Comparison of ENCODE assay signal across 14 cellular contexts in the genomic region with DNA sequence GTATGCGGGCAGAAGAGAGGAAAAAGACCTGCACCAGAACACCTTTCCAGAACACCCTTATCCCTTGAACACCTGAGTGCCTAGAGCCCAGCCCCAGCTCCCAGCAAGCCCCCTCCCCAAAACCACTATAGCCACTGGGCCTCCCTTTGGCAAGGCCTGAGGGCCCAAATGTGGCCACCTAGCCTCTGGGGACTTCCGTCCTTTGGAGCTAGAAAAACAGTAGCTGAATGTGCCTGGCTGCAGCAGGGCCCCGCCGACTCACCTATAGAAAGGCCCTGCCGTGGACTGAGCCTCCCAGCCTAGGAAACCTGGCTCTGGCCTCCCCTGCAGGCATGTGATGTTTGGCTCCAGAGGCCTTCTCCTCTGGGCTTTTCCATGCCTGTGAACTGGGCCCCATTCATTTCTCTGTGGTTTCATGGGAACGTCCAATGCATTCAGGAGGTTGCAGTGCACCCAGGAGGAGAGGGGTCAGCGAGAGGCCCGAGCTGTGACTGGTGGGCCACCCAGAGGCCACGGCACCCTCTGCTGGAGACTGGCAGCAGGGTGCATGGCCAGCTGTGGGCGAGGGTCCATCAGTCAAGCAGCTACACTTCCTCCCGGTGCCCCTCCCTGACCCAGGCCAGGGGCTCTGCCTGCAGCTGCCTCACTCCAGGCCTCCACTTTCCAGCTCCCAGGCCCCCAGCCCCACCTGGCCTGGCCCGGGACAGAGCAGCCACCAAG. TPM values are rescaled to one million over a fixed set of nuclear protein-coding genes. Genes with fewer than 3 reads are reported as not detected.
A peak's percentile ranks its signal among the peaks of the same experiment; 100 is the strongest.
DNase-seq lines count a peak whose midpoint lies in the region; ATAC-seq and TF ChIP-seq lines count a peak whose summit lies in the region.
"Not testable (repeated sequence)": the region's sequence is repeated elsewhere in the genome, so short reads cannot be mapped to it uniquely, and the experiment has no call there.
"Had no signal": no experiment of that assay in that cellular context is flagged by ENCODE, and none has a peak within 500 bp of the region (broad histone marks: within the 10 kb centered on the region; RNA-seq: fewer than 3 reads in every experiment).

No MANE protein-coding gene starts in this region.

- H3K4ac ChIP-seq in neuronal stem cell (ENCODE audit: low read length) = not testable (repeated sequence)

- peak overlapping the region; percentile 45 for H2AFZ ChIP-seq in neuronal stem cell (ENCODE audit: low read length)

- H3K9me3 Mint-ChIP-seq in CD8-positive, alpha-beta memory T cell; activated CD8-positive, alpha-beta T cell treated with anti-CD3 and anti-CD28 coated beads for 36 hours; activated naive CD8-positive, alpha-beta T cell treated with anti-CD3 and anti-CD28 coated beads, Interleukin-2, amount 10 ng/mL, durations not matched to agents 7 days and 5 days: not testable (repeated sequence)

- POLR2A ChIA-PET in CD8-positive, alpha-beta memory T cell (lab: Charles Lee); activated CD8-positive, alpha-beta T cell treated with anti-CD3 and anti-CD28 coated beads for 36 hours (lab: Charles Lee); activated naive CD8-positive, alpha-beta T cell treated with anti-CD3 and anti-CD28 coated beads, Interleukin-2, amount 10 ng/mL, durations not matched to agents 7 days and 5 days (lab: Charles Lee): not testable (repeated sequence)

- peak overlapping the region; percentile 63 for H2AK5ac ChIP-seq in neuronal stem cell (ENCODE audit: low read depth, low read length)

- H3K18ac ChIP-seq in neuronal stem cell (ENCODE audit: low read length) = peak overlapping the region; percentile 17

- H3K27ac Mint-ChIP-seq in CD8-positive, alpha-beta memory T cell = peak overlapping the region in 5 of 8 donors; percentile 75 to 94 (median 87)
- peak overlapping the region; percentile 69 for H3K27ac Mint-ChIP-seq in activated CD8-positive, alpha-beta T cell treated with anti-CD3 and anti-CD28 coated beads for 36 hours
- H3K27ac Mint-ChIP-seq in activated naive CD8-positive, alpha-beta T cell treated with anti-CD3 and anti-CD28 coated beads, Interleukin-2, amount 10 ng/mL, durations not matched to agents 7 days and 5 days = peak overlapping the region; percentile 98

- not testable (repeated sequence) for TF ChIP-seq CTCF in RWPE2 (IDR thresholded peaks at IDR 0.05; ENCODE audit: poor library complexity, severe bottlenecking); activated CD8-positive, alpha-beta T cell treated with anti-CD3 and anti-CD28 coated beads for 36 hours (IDR thresholded peaks at IDR 0.05); thoracic aorta (IDR thresholded peaks at IDR 0.05)

- not testable (repeated sequence) for H3K23ac ChIP-seq in neuronal stem cell (ENCODE audit: low read depth, low read length, poor library complexity)

- H3K27me3 Mint-ChIP-seq in CD8-positive, alpha-beta memory T cell; activated CD8-positive, alpha-beta T cell treated with anti-CD3 and anti-CD28 coated beads for 36 hours; activated naive CD8-positive, alpha-beta T cell treated with anti-CD3 and anti-CD28 coated beads, Interleukin-2, amount 10 ng/mL, durations not matched to agents 7 days and 5 days: not testable (repeated sequence)

- H3K4me3 Mint-ChIP-seq in CD8-positive, alpha-beta memory T cell = peak overlapping the region in 6 of 7 donors; percentile 83 to 92 (median 86)
- peak overlapping the region; percentile 65 for H3K4me3 Mint-ChIP-seq in activated CD8-positive, alpha-beta T cell treated with anti-CD3 and anti-CD28 coated beads for 36 hours
- peak overlapping the region; percentile 88 for H3K4me3 Mint-ChIP-seq in activated naive CD8-positive, alpha-beta T cell treated with anti-CD3 and anti-CD28 coated beads, Interleukin-2, amount 10 ng/mL, durations not matched to agents 7 days and 5 days

- H3K36me3 Mint-ChIP-seq in CD8-positive, alpha-beta memory T cell; activated CD8-positive, alpha-beta T cell treated with anti-CD3 and anti-CD28 coated beads for 36 hours (ENCODE audit: low read depth); activated naive CD8-positive, alpha-beta T cell treated with anti-CD3 and anti-CD28 coated beads, Interleukin-2, amount 10 ng/mL, durations not matched to agents 7 days and 5 days: not testable (repeated sequence)

- peaks cover 9 to 23% (median 11%) of the 10 kb centered on the region in 3 donors for H3K4me1 Mint-ChIP-seq in CD8-positive, alpha-beta memory T cell
- peaks cover 24% of the 10 kb centered on the region for H3K4me1 Mint-ChIP-seq in activated CD8-positive, alpha-beta T cell treated with anti-CD3 and anti-CD28 coated beads for 36 hours (ENCODE audit: low read depth)
- H3K4me1 Mint-ChIP-seq in activated naive CD8-positive, alpha-beta T cell treated with anti-CD3 and anti-CD28 coated beads, Interleukin-2, amount 10 ng/mL, durations not matched to agents 7 days and 5 days = peaks cover 19% of the 10 kb centered on the region

- H3K27me3 ChIP-seq in CD8-positive, alpha-beta memory T cell (ENCODE audit: insufficient read depth, low read length, poor library complexity, severe bottlenecking); RWPE2 (ENCODE audit: insufficient read depth, poor library complexity, severe bottlenecking); neuronal stem cell (ENCODE audit: control insufficient read depth in 3 of 3, insufficient read depth in 3 of 3, low read depth in 1 of 3, low read length in 3 of 3); thoracic aorta (replicated peaks; ENCODE audit: insufficient read depth): not testable (repeated sequence)

- H2BK15ac ChIP-seq in neuronal stem cell (ENCODE audit: low read length) = not testable (repeated sequence)

- not testable (repeated sequence) for H2BK12ac ChIP-seq in neuronal stem cell (ENCODE audit: low read length)

- H3K4me1 ChIP-seq in CD8-positive, alpha-beta memory T cell (ENCODE audit: insufficient read depth, low read length) = peaks cover 16% of the 10 kb centered on the region
- H3K4me1 ChIP-seq in RWPE2 (ENCODE audit: insufficient read depth, poor library complexity, severe bottlenecking); neuronal stem cell (ENCODE audit: control insufficient read depth in 2 of 2, insufficient read depth in 1 of 2, low read depth in 1 of 2, low read length in 2 of 2); thoracic aorta (ENCODE audit: control insufficient read depth in 1 of 2, low read depth in 2 of 2): not testable (repeated sequence)

- peak overlapping the region; percentile 82 for H3K14ac ChIP-seq in neuronal stem cell (ENCODE audit: low read length)

- ATAC-seq in HG02981 (IDR thresholded peaks at IDR 0.05; ENCODE audit: unreplicated experiment) = peak; percentile 16
- not testable (repeated sequence) for ATAC-seq in RWPE2 (ENCODE audit: low read depth); activated CD8-positive, alpha-beta T cell treated with anti-CD3 and anti-CD28 coated beads for 36 hours; activated naive CD8-positive, alpha-beta T cell treated with anti-CD3 and anti-CD28 coated beads, Interleukin-2, amount 10 ng/mL, durations not matched to agents 7 days and 5 days (ENCODE audit: low read depth); left lobe of liver; thoracic aorta (ENCODE audit: insufficient number of reproducible peaks, low FRiP score, low read depth)

- peak overlapping the region; percentile 75 for H2BK5ac ChIP-seq in neuronal stem cell (ENCODE audit: low read length)

- H2BK120ac ChIP-seq in neuronal stem cell (ENCODE audit: low read depth, low read length) = not testable (repeated sequence)

- H3K4me3 ChIP-seq in CD8-positive, alpha-beta memory T cell (ENCODE audit: low read length) = peak overlapping the region; percentile 59
- H3K4me3 ChIP-seq in RWPE2 (ENCODE audit: severe bottlenecking); neuronal stem cell (ENCODE audit: low read length in 2 of 2): not testable (repeated sequence)
- peak overlapping the region; percentile 54 for H3K4me3 ChIP-seq in thoracic aorta

- not testable (repeated sequence) for H3K79me1 ChIP-seq in neuronal stem cell (ENCODE audit: low read depth, low read length)

- peak in 1 of 5 donors; percentile 22 for DNase-seq in CD8-positive, alpha-beta memory T cell
- DNase-seq in RWPE2 (ENCODE audit: low spot score) (peak; percentile 34), left lobe of liver (ENCODE audit: low spot score) (peak; percentile 37)
- not testable (repeated sequence) for DNase-seq in activated CD8-positive, alpha-beta T cell treated with anti-CD3 and anti-CD28 coated beads for 36 hours; activated naive CD8-positive, alpha-beta T cell treated with anti-CD3 and anti-CD28 coated beads, Interleukin-2, amount 10 ng/mL, durations not matched to agents 7 days and 5 days; neuronal stem cell (ENCODE audit: low spot score); thoracic aorta (ENCODE audit: low spot score)

- not testable (repeated sequence) for H3K36me3 ChIP-seq in CD8-positive, alpha-beta memory T cell (ENCODE audit: insufficient read depth, low read length); RWPE2 (ENCODE audit: low read depth); neuronal stem cell (replicated peaks in 1 of 2; ENCODE audit: control insufficient read depth in 2 of 2, insufficient read depth in 2 of 2, low read length in 2 of 2); thoracic aorta

- CTCF ChIA-PET in CD8-positive, alpha-beta memory T cell (lab: Charles Lee) = not testable (repeated sequence)
- CTCF ChIA-PET in activated CD8-positive, alpha-beta T cell treated with anti-CD3 and anti-CD28 coated beads for 36 hours (lab: Charles Lee) = interaction anchor here (1.9 kb wide), 1 partner anchor 9 kb away, joined by 6 read pairs; no protein-coding TSS in a partner anchor

- H3K4me2 ChIP-seq in neuronal stem cell (ENCODE audit: insufficient read depth, low read length, poor library complexity, severe bottlenecking) = not testable (repeated sequence)

- not testable (repeated sequence) for H3K9ac ChIP-seq in neuronal stem cell (ENCODE audit: low read depth, low read length, poor library complexity)

- H4K8ac ChIP-seq in neuronal stem cell (ENCODE audit: low read depth, low read length) = not testable (repeated sequence)

- no CpG with 5 or more reads among the region's 12 CpGs for WGBS in neuronal stem cell (ENCODE audit: extremely low coverage in 2 of 2, insufficient read length in 2 of 2, insufficient replicate concordance in 1 of 2), 2 donors

- intact Hi-C loops in activated CD8-positive, alpha-beta T cell treated with anti-CD3 and anti-CD28 coated beads for 36 hours (cut with micrococcal nuclease) = not testable (repeated sequence)

- not testable (repeated sequence) for H3K9me3 ChIP-seq in CD8-positive, alpha-beta memory T cell (ENCODE audit: low read length); RWPE2 (ENCODE audit: severe bottlenecking); neuronal stem cell (replicated peaks in 1 of 2; ENCODE audit: control insufficient read depth in 2 of 2, insufficient read depth in 1 of 2, low read depth in 1 of 2, low read length in 2 of 2); thoracic aorta

- H3K27ac ChIP-seq in CD8-positive, alpha-beta memory T cell (ENCODE audit: low read depth, low read length); RWPE2 (ENCODE audit: poor library complexity, severe bottlenecking); neuronal stem cell (replicated peaks; ENCODE audit: low read length); thoracic aorta: not testable (repeated sequence)

- H4K91ac ChIP-seq in neuronal stem cell (ENCODE audit: low read depth, low read length, poor library complexity) = not testable (repeated sequence)

RNA-seq across cellular contexts. Expression of a gene that starts 15.3 kb away (rescaled TPM):
- not detected for total RNA-seq in CD8-positive, alpha-beta memory T cell
- not detected for polyA plus RNA-seq in CD8-positive, alpha-beta memory T cell
- not detected for total RNA-seq in activated CD8-positive, alpha-beta T cell treated with anti-CD3 and anti-CD28 coated beads for 36 hours
- not detected for total RNA-seq in activated naive CD8-positive, alpha-beta T cell treated with anti-CD3 and anti-CD28 coated beads, Interleukin-2, amount 10 ng/mL, durations not matched to agents 7 days and 5 days
- total RNA-seq in left lobe of liver = 0.20 TPM
- polyA plus RNA-seq in neuronal stem cell (2013, experiment 1 of 2) = not detected
- not detected for polyA plus RNA-seq in neuronal stem cell (2013, experiment 2 of 2)
- not detected for total RNA-seq in thoracic aorta
- total RNA-seq: activated CD8-positive, alpha-beta memory T cell treated with anti-CD3 and anti-CD28 coated beads for 36 hours; cardiac septum; Daoy; HT1080; lower leg skin; SJCRH30 had no signal

RNA-seq across cellular contexts. Expression of a gene that starts 43.4 kb away (rescaled TPM):
- not detected for total RNA-seq in CD8-positive, alpha-beta memory T cell
- not detected for polyA plus RNA-seq in CD8-positive, alpha-beta memory T cell
- total RNA-seq in activated CD8-positive, alpha-beta T cell treated with anti-CD3 and anti-CD28 coated beads for 36 hours = not detected
- not detected for total RNA-seq in activated naive CD8-positive, alpha-beta T cell treated with anti-CD3 and anti-CD28 coated beads, Interleukin-2, amount 10 ng/mL, durations not matched to agents 7 days and 5 days
- not detected for total RNA-seq in left lobe of liver
- polyA plus RNA-seq in neuronal stem cell (2013, experiment 1 of 2) = not detected
- not detected for polyA plus RNA-seq in neuronal stem cell (2013, experiment 2 of 2)
- total RNA-seq in thoracic aorta = not detected
- total RNA-seq: activated CD8-positive, alpha-beta memory T cell treated with anti-CD3 and anti-CD28 coated beads for 36 hours; cardiac septum; Daoy; HT1080; lower leg skin; SJCRH30 had no signal
